In the genomic region with DNA sequence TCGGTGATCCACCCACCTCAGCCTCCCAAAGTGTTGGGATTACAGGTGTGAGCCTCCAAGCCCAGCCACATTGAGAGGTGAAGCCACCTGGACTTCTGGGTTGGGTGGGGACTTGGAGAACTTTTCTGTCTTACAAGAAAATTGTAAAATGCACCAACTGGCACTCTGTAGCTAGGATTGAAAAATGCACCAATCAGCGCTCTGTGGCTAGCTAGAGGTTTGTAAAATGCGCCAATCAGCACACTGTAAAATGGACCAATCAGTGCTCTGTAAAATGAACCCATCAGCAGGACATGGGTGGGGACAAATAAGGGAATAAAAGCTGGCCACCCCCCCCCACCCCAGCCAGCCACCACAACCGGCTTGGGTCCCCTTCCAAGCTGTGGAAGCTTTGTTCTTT, we compare ENCODE assay signal across 2 cellular contexts. TPM values are rescaled to one million over a fixed set of nuclear protein-coding genes. Genes with fewer than 3 reads are reported as not detected.
"Had no signal": no experiment of that assay in that cellular context is flagged by ENCODE, and none has a peak within 500 bp of the region (broad histone marks: within the 10 kb centered on the region; RNA-seq: fewer than 3 reads in every experiment).

No MANE protein-coding gene starts in this region.

RNA-seq across cellular contexts. Expression of gene HEYL, which starts 35.8 kb away (rescaled TPM):
- total RNA-seq: activated naive CD8-positive, alpha-beta T cell treated with anti-CD3 and anti-CD28 coated beads, Interleukin-2, amount 10 ng/mL, durations not matched to agents 7 days and 5 days; bronchial epithelial cell had no signal
